In genomic region chr9:125700791-125701190, GRCh38 we compare ENCODE assay signal across 7 cellular contexts. TPM values are rescaled to one million over a fixed set of nuclear protein-coding genes. Genes with fewer than 3 reads are reported as not detected.
DNase-seq lines count a peak whose midpoint lies in the region; ATAC-seq and TF ChIP-seq lines count a peak whose summit lies in the region.

No MANE protein-coding gene starts in this region.

- no peaks in the 10 kb centered on the region for H3K27me3 Mint-ChIP-seq in naive B cell

- H3K9ac ChIP-seq in NT2/D1 (ENCODE audit: insufficient read length, low read depth), result no peak overlapping the region

- H3K27ac ChIP-seq in gastroesophageal sphincter, result no peak overlapping the region

- no peaks in the 10 kb centered on the region for H3K36me3 Mint-ChIP-seq in naive B cell

- H3K4me1 ChIP-seq in NT2/D1 (ENCODE audit: insufficient read depth, insufficient read length) (peaks cover 3% of the 10 kb centered on the region), gastroesophageal sphincter (peaks cover 0 to 23% (median 6%) of the 10 kb centered on the region in 3 donors)

- DNase-seq in NT2/D1 (ENCODE audit: low read depth, low spot score) (peak; percentile 38), naive B cell (peak; percentile 20), ureter (ENCODE audit: low spot score) (no peak), cerebellar nuclear complex (lab: John Stamatoyannopoulos, UW) (no peak)

- H3K27me3 ChIP-seq in NT2/D1 (ENCODE audit: insufficient read depth, insufficient read length), result no peaks in the 10 kb centered on the region
- H3K27me3 ChIP-seq in gastroesophageal sphincter, result no peaks in the 10 kb centered on the region

- no peaks in the 10 kb centered on the region for H3K9me3 ChIP-seq in NT2/D1 (ENCODE audit: insufficient read depth, low read length)
- H3K9me3 ChIP-seq in gastroesophageal sphincter, result no peaks in the 10 kb centered on the region

- no peak overlapping the region for H3K4me3 ChIP-seq in NT2/D1 (ENCODE audit: insufficient read length, low read depth)
- no peak overlapping the region for H3K4me3 ChIP-seq in gastroesophageal sphincter

- TF ChIP-seq POLR2A in gastroesophageal sphincter (IDR thresholded peaks at IDR 0.05), result no peak

- H3K4me1 Mint-ChIP-seq in naive B cell, result peaks cover 31 to 73% (median 72%) of the 10 kb centered on the region in 3 donors

- no peak for TF ChIP-seq CTCF in gastroesophageal sphincter (IDR thresholded peaks at IDR 0.05)

- H3K9me3 Mint-ChIP-seq in naive B cell, result peaks cover 0 to 2% (median 0%) of the 10 kb centered on the region in 7 donors

- ATAC-seq in GM18873 (IDR thresholded peaks at IDR 0.05; ENCODE audit: low FRiP score, unreplicated experiment) (peak; percentile 72), HG02610 (IDR thresholded peaks at IDR 0.05; ENCODE audit: unreplicated experiment) (peak; percentile 95), naive B cell (ENCODE audit: low read depth in 2 of 2) (peak; percentile 99), gastroesophageal sphincter (no peak)

- TF ChIP-seq EP300 in gastroesophageal sphincter (IDR thresholded peaks at IDR 0.05), result no peak

- peak overlapping the region in 2 of 8 donors; percentile 4 to 49 for H3K4me3 Mint-ChIP-seq in naive B cell

- WGBS in gastroesophageal sphincter (ENCODE audit: low coverage in 1 of 2), 2 donors, result 85 to 92% methylated on average over 1 to 2 of the region's 2 CpGs

- H3K27ac Mint-ChIP-seq in naive B cell, result peak overlapping the region in 3 of 6 donors; percentile 27 to 55 (median 53)

- peaks cover 20% of the 10 kb centered on the region for H3K36me3 ChIP-seq in NT2/D1 (ENCODE audit: insufficient read depth, insufficient read length, low read length)
- no peaks in the 10 kb centered on the region for H3K36me3 ChIP-seq in gastroesophageal sphincter

RNA-seq across cellular contexts. Expression of gene MAPKAP1, which starts 6.2 kb away (rescaled TPM):
- 10 to 100 TPM; 62.4 to 76.1 (median 67.7) TPM for polyA plus RNA-seq in naive B cell (ENCODE audit: low read depth in 6 of 6)
- 80.0 TPM for total RNA-seq in ureter
- 100 to 1,000 TPM in 1 of 4 donors, 10 to 100 TPM in 3; 76.5 to 141 (median 87.5) TPM for total RNA-seq in gastroesophageal sphincter

RNA-seq across cellular contexts. Expression of gene PBX3, which starts 46.4 kb away (rescaled TPM):
- polyA plus RNA-seq in naive B cell (ENCODE audit: low read depth in 6 of 6), result 10 to 100 TPM in 3 of 6 donors, 1 to 10 TPM in 3; 7.5 to 15.8 (median 10.1) TPM
- total RNA-seq in ureter, result 48.3 TPM
- 10 to 100 TPM; 59.9 to 81.4 (median 71.8) TPM for total RNA-seq in gastroesophageal sphincter

Comparison
In these comparisons a context has a peak if more than half of its experiments do, and no peak if none do; other contexts are left out.
1. DNase-seq: peak in NT2/D1 (single experiment) and naive B cell (single experiment); none in ureter (single experiment) and cerebellar nuclear complex (0 of 2).